Comparison of ENCODE assay signal across 8 cellular contexts in the genomic region with DNA sequence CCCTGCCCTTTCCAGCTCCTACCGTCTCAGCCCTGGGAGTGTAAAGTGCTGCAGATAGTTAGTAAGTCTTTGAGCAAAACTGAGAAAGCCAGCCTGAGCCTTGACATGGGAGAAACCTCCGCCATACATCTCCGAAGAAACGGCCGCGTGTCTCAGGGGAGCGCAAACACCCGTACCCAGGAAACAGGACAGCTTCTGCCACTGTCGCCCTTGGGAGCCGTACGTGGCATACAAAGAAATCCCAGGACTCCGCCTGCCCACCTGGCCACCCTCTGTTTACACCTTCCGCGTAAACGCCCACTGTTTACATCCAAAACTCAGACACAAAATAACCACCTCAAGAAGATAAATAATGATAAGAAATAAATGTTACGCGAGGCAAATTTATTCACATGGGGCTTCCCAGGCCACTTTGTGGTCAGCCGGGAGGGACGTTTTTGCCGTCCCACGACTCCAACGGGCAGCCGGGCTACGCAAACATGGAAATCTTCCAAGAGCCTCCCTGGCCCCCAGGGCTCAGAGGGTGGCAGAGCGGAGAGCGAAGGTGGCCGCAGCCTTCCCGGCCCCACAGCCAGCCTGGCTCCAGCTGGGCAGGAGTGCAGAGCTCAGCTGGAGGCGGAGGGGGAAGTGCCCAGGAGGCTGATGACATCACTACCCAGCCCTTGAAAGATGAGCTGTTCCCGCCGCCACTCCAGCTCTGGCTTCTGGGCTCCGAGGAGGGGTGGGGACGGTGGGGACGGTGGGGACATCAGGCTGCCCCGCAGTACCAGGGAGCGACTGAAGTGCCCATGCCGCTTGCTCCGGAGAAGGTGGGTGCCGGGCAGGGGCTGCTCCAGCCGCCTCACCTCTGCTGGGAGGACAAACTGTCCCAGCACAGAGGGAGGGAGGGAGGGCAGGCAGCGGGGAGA. TPM values are rescaled to one million over a fixed set of nuclear protein-coding genes. Genes with fewer than 3 reads are reported as not detected.
DNase-seq lines count a peak whose midpoint lies in the region; ATAC-seq and TF ChIP-seq lines count a peak whose summit lies in the region.

Gene BDKRB2, plus strand, starts transcription at position 689 of the 908 bp plus-strand sequence. CDS start 32,269 bp downstream, outside the sequence.

- H3K9me3 ChIP-seq in gastroesophageal sphincter (no peaks in the 10 kb centered on the region), neuron (ENCODE audit: low read length) (no peaks in the 10 kb centered on the region)

- H3K4me1 ChIP-seq in gastroesophageal sphincter, result peaks cover 0 to 30% (median 7%) of the 10 kb centered on the region in 3 donors
- peaks cover 10% of the 10 kb centered on the region for H3K4me1 ChIP-seq in neuron (ENCODE audit: insufficient read depth, low read length)

- WGBS in gastroesophageal sphincter (ENCODE audit: low coverage in 1 of 2), 2 donors, result 10 to 30% methylated on average over 1 to 11 of the region's 41 CpGs

- TF ChIP-seq POLR2A in gastroesophageal sphincter (IDR thresholded peaks at IDR 0.05), result peak; percentile 47 to 67

- TF ChIP-seq CTCF in gastroesophageal sphincter (IDR thresholded peaks at IDR 0.05), result no peak

- H3K27me3 ChIP-seq in gastroesophageal sphincter (peaks cover 12% of the 10 kb centered on the region), neuron (ENCODE audit: insufficient read depth, low read length) (peaks cover 48% of the 10 kb centered on the region)

- no peak for TF ChIP-seq EP300 in gastroesophageal sphincter (IDR thresholded peaks at IDR 0.05)

- ATAC-seq in gastroesophageal sphincter (peak; percentile 93), GM18511 (IDR thresholded peaks at IDR 0.05; ENCODE audit: unreplicated experiment) (no peak), GM19351 (IDR thresholded peaks at IDR 0.05; ENCODE audit: unreplicated experiment) (no peak)

- DNase-seq in NCI-H2081 (lab: John Stamatoyannopoulos, UW) (peak; percentile 69 to 80), NCI-H2081 treated with DMSO at 0.1 percent for 48 hours (lab: John Stamatoyannopoulos, UW) (no peak), NCI-H2029 (lab: John Stamatoyannopoulos, UW) (peak; percentile 80)
- DNase-seq in activated T-cell treated with anti-CD3 and anti-CD28 coated beads, Interleukin-2, amount 50 U/mL, for 48 hours, result peak; percentile 28 to 33

- H3K27ac ChIP-seq in gastroesophageal sphincter, result peak within 1 kb of the TSS; percentile 4 to 83 (median 79)

- H3K4me3 ChIP-seq in gastroesophageal sphincter, result peak within 1 kb of the TSS; percentile 53 to 56
- peak within 1 kb of the TSS; percentile 10 for H3K4me3 ChIP-seq in neuron (ENCODE audit: low read length)

- H3K36me3 ChIP-seq in gastroesophageal sphincter, result no peaks in the 10 kb centered on the region
- no peaks in the 10 kb centered on the region for H3K36me3 ChIP-seq in neuron (ENCODE audit: insufficient read depth, low read length)

- H2AFZ ChIP-seq in neuron (ENCODE audit: low read depth, low read length), result peak within 1 kb of the TSS; percentile 53

RNA-seq across cellular contexts. Expression of gene BDKRB2, which starts in this region (rescaled TPM):
- total RNA-seq in gastroesophageal sphincter, result 10 to 100 TPM in 1 of 4 donors, 1 to 10 TPM in 3; 3.3 to 13.6 (median 8.3) TPM
